8 cellular contexts compared by ENCODE assay signal in genomic region chr12:12612403-12612802, GRCh38. TPM values are rescaled to one million over a fixed set of nuclear protein-coding genes. Genes with fewer than 3 reads are reported as not detected.
DNase-seq lines count a peak whose midpoint lies in the region; ATAC-seq and TF ChIP-seq lines count a peak whose summit lies in the region.

No MANE protein-coding gene starts in this region.

- peak overlapping the region; percentile 88 for H3K27ac Mint-ChIP-seq in T-helper 2 cell treated with Interferon-gamma antibody and Interleukin-4, amounts not matched to agents 5 μg/mL and 100 μg/mL, for 36 hours

- H3K27me3 ChIP-seq in uterus: no peaks in the 10 kb centered on the region

- peak overlapping the region; percentile 88 for H3K4me3 Mint-ChIP-seq in T-helper 2 cell treated with Interferon-gamma antibody and Interleukin-4, amounts not matched to agents 5 μg/mL and 100 μg/mL, for 36 hours

- DNase-seq in NCI-H2107 treated with DMSO at 0.1 percent for 48 hours (lab: John Stamatoyannopoulos, UW; ENCODE audit: unreplicated experiment) (peak; percentile 32), NCI-H2107 (lab: John Stamatoyannopoulos, UW) (no peak), LoVo (ENCODE audit: low spot score) (peak; percentile 46), epidermal melanocyte (ENCODE audit: insufficient read length, low spot score) (peak; percentile 46), mucosa of descending colon (no peak), uterus (no peak)
- DNase-seq in T-helper 2 cell treated with Interferon-gamma antibody and Interleukin-4, amounts not matched to agents 5 μg/mL and 100 μg/mL, for 36 hours (ENCODE audit: low spot score): peak; percentile 17

- TF ChIP-seq CTCF in mucosa of descending colon (IDR thresholded peaks at IDR 0.05): no peak
- TF ChIP-seq CTCF in uterus (IDR thresholded peaks at IDR 0.05): no peak

- no peaks in the 10 kb centered on the region for H3K9me3 Mint-ChIP-seq in T-helper 2 cell treated with Interferon-gamma antibody and Interleukin-4, amounts not matched to agents 5 μg/mL and 100 μg/mL, for 36 hours

- no peaks in the 10 kb centered on the region for H3K27me3 Mint-ChIP-seq in T-helper 2 cell treated with Interferon-gamma antibody and Interleukin-4, amounts not matched to agents 5 μg/mL and 100 μg/mL, for 36 hours (ENCODE audit: low read depth)

- H3K4me3 ChIP-seq in mucosa of descending colon: peak overlapping the region; percentile 49
- H3K4me3 ChIP-seq in uterus: peak overlapping the region; percentile 78 to 90

- intact Hi-C loops in mucosa of descending colon (cut with DNase I, micrococcal nuclease): no loop called here
- intact Hi-C loops in uterus (cut with DNase I; ENCODE audit: low total_unique reads): no loop called here

- no peak for TF ChIP-seq POLR2A in uterus (IDR thresholded peaks at IDR 0.05)

- peak overlapping the region; percentile 95 to 96 for H3K27ac ChIP-seq in uterus

- H3K36me3 ChIP-seq in mucosa of descending colon (ENCODE audit: low read depth) (no peaks in the 10 kb centered on the region), uterus (no peaks in the 10 kb centered on the region)

- ATAC-seq in mucosa of descending colon (peak; percentile 27), HG02970 (IDR thresholded peaks at IDR 0.05; ENCODE audit: low FRiP score, unreplicated experiment) (no peak)

- H3K9me3 ChIP-seq in mucosa of descending colon (no peaks in the 10 kb centered on the region), uterus (no peaks in the 10 kb centered on the region)

- H3K36me3 Mint-ChIP-seq in T-helper 2 cell treated with Interferon-gamma antibody and Interleukin-4, amounts not matched to agents 5 μg/mL and 100 μg/mL, for 36 hours (ENCODE audit: low read depth): peaks cover 14% of the 10 kb centered on the region

- H3K4me1 ChIP-seq in mucosa of descending colon (ENCODE audit: low read depth) (peaks cover 18% of the 10 kb centered on the region), uterus (peaks cover 5 to 7% of the 10 kb centered on the region in 2 donors)

- peaks cover 42% of the 10 kb centered on the region for H3K4me1 Mint-ChIP-seq in T-helper 2 cell treated with Interferon-gamma antibody and Interleukin-4, amounts not matched to agents 5 μg/mL and 100 μg/mL, for 36 hours (ENCODE audit: low read depth)

RNA-seq across cellular contexts. Expression of gene CREBL2, which starts 0.7 kb away (rescaled TPM):
- total RNA-seq in mucosa of descending colon (10 to 100 TPM; 23.3 to 35.9 (median 25.4) TPM), uterus (10 to 100 TPM; 18.7 to 33.4 (median 28.3) TPM)

RNA-seq across cellular contexts. Expression of gene DUSP16, which starts 49.7 kb away (rescaled TPM):
- total RNA-seq in mucosa of descending colon (10 to 100 TPM; 42.3 to 61.8 (median 42.9) TPM), uterus (10 to 100 TPM; 20.5 to 46.0 (median 35.5) TPM)

Comparison
In these comparisons a context has a peak if more than half of its experiments do, and no peak if none do; other contexts are left out.
1. DNase-seq: peak in NCI-H2107 treated with DMSO at 0.1 percent for 48 hours (single experiment), LoVo (single experiment), T-helper 2 cell treated with Interferon-gamma antibody and Interleukin-4, amounts not matched to agents 5 μg/mL and 100 μg/mL, for 36 hours (single experiment) and epidermal melanocyte (single experiment); none in NCI-H2107 (single experiment), mucosa of descending colon (0 of 3) and uterus (0 of 2).